9 cellular contexts compared by ENCODE assay signal in the genomic region with DNA sequence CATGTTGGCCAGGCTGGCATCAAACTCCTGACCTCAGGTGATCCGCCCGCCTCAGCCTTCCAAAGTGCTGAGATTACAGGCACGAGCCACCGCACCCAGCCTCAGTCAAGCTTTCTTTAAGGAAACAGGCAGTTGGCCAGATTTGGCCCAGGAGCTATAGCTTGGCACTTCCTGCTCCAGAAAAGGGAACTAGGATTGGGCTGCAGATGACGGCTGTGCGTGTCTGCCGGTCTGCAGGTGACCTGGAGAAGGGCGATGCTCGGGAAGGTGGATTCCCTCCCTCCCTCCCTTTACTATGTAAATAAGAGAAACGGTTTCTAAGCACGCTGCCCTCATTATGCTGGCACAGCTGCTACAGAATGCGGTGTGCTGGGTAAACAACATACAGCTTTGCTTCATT.
A peak's percentile ranks its signal among the peaks of the same experiment; 100 is the strongest.
DNase-seq lines count a peak whose midpoint lies in the region; ATAC-seq and TF ChIP-seq lines count a peak whose summit lies in the region.
"Had no signal": no experiment of that assay in that cellular context is flagged by ENCODE, and none has a peak within 500 bp of the region (broad histone marks: within the 10 kb centered on the region; RNA-seq: fewer than 3 reads in every experiment).

No MANE protein-coding gene starts in this region.

- peak overlapping the region; percentile 95 for H3K27ac ChIP-seq in VCaP
- no peak overlapping the region for H3K27ac ChIP-seq in uterus
- H3K27ac ChIP-seq: body of pancreas had no signal

- no peaks in the 10 kb centered on the region for H3K9me3 Mint-ChIP-seq in osteocyte (ENCODE audit: unreplicated experiment)

- H3K9me3 ChIP-seq in uterus: no peaks in the 10 kb centered on the region
- H3K9me3 ChIP-seq: body of pancreas had no signal

- H3K27me3 Mint-ChIP-seq in osteocyte (ENCODE audit: unreplicated experiment): no peaks in the 10 kb centered on the region

- no peak for TF ChIP-seq POLR2A in uterus (IDR thresholded peaks at IDR 0.05)

- in situ Hi-C loops in GM13977 (cut with MboI; ENCODE audit: low pct_unique_long_range_greater_than_20kb, low sequenced_read_pairs, unreplicated experiment): no loop called here

- ATAC-seq in GM18858 (IDR thresholded peaks at IDR 0.05; ENCODE audit: unreplicated experiment): no peak
- ATAC-seq in HG03460 (IDR thresholded peaks at IDR 0.05; ENCODE audit: unreplicated experiment): no peak
- ATAC-seq: body of pancreas had no signal

- peaks cover 8% of the 10 kb centered on the region for H3K36me3 Mint-ChIP-seq in osteocyte (ENCODE audit: unreplicated experiment)

- no peaks in the 10 kb centered on the region for H3K4me1 ChIP-seq in uterus
- H3K4me1 ChIP-seq: body of pancreas had no signal

- no peak overlapping the region for H3K4me3 Mint-ChIP-seq in osteocyte (ENCODE audit: unreplicated experiment)

- H3K4me1 Mint-ChIP-seq in osteocyte (ENCODE audit: unreplicated experiment): peaks cover 36% of the 10 kb centered on the region

- H3K4me3 ChIP-seq in uterus: no peak overlapping the region
- H3K4me3 ChIP-seq: body of pancreas had no signal

- intact Hi-C loops in uterus (cut with DNase I; ENCODE audit: low total_unique reads): no loop called here

- TF ChIP-seq CTCF in GM13977 (IDR thresholded peaks at IDR 0.05; ENCODE audit: extremely low read depth, insufficient read depth, missing control alignments) (no peak), VCaP (conservative IDR thresholded peaks at IDR 0.05) (no peak), osteocyte (IDR thresholded peaks at IDR 0.05) (no peak), uterus (IDR thresholded peaks at IDR 0.05) (no peak)

- H3K27ac Mint-ChIP-seq in osteocyte (ENCODE audit: unreplicated experiment): peak overlapping the region; percentile 70

- no peaks in the 10 kb centered on the region for H3K27me3 ChIP-seq in uterus
- H3K27me3 ChIP-seq: body of pancreas had no signal

- no peaks in the 10 kb centered on the region for H3K36me3 ChIP-seq in uterus

- peak; percentile 47 for DNase-seq in GM13977 (ENCODE audit: low spot score)
- peak; percentile 77 to 90 for DNase-seq in NCI-H1930 (lab: John Stamatoyannopoulos, UW)
- no peak for DNase-seq in osteocyte (ENCODE audit: extremely low spot score, unreplicated experiment)
- no peak for DNase-seq in activated CD4-positive, CD25-positive, alpha-beta regulatory T cell treated with anti-CD3 and anti-CD28 coated beads, Interleukin-2, amount 50 U/mL, for 72 hours
- DNase-seq in uterus: no peak

Comparison
In these comparisons a context has a peak if more than half of its experiments do, and no peak if none do; other contexts are left out.
1. DNase-seq: peak in GM13977 (single experiment) and NCI-H1930 (2 of 2); none in osteocyte (single experiment), activated CD4-positive, CD25-positive, alpha-beta regulatory T cell treated with anti-CD3 and anti-CD28 coated beads, Interleukin-2, amount 50 U/mL, for 72 hours (single experiment) and uterus (0 of 2).